ENCODE assay signal across 9 cellular contexts in the genomic region with DNA sequence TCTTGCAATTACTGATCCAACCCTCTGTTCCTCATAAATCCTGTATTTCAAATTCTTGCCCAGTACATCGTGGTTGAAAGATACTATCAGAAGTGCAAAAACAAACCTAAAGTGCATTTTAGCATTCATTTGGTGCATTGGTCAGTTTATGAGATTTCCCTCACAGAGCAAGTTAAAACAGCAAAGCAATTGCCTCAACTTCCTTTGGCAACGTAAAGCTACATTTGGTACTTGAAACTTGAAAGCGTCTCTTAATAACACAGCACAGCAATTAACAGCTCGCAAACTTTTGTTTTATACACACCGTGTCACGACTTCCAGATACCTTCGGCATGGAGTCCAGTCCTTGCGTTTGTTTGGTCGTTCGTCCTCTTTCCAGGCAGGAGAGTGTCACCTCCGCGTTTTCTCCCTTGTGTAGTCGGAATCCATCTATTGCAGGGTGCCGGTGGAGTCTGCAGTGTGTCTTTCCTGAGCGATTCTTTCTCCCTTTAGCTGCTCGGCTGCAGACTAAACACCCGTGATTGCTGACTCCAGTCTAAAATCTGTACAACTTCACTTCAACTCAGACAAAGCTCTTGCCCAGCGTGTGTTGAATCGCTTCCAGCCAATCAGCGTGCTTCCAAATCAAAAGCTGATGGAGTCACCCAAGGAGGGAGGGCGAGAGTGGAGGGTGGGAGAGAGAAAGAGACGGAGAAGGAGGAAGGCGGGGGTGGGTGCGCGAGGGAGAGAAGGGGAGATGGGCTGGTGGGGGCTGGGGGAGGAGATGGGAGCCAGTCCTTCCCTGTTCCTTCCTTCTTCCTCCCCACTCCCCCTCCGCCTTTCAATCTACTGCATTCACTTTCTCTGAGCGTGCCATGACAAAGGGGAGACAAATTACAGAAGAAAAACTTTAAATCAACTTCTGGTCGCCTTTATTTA. TPM values are rescaled to one million over a fixed set of nuclear protein-coding genes. Genes with fewer than 3 reads are reported as not detected.
DNase-seq lines count a peak whose midpoint lies in the region; ATAC-seq and TF ChIP-seq lines count a peak whose summit lies in the region.
"Had no signal": no experiment of that assay in that cellular context is flagged by ENCODE, and none has a peak within 500 bp of the region (broad histone marks: within the 10 kb centered on the region; RNA-seq: fewer than 3 reads in every experiment).

A gene with protein sequence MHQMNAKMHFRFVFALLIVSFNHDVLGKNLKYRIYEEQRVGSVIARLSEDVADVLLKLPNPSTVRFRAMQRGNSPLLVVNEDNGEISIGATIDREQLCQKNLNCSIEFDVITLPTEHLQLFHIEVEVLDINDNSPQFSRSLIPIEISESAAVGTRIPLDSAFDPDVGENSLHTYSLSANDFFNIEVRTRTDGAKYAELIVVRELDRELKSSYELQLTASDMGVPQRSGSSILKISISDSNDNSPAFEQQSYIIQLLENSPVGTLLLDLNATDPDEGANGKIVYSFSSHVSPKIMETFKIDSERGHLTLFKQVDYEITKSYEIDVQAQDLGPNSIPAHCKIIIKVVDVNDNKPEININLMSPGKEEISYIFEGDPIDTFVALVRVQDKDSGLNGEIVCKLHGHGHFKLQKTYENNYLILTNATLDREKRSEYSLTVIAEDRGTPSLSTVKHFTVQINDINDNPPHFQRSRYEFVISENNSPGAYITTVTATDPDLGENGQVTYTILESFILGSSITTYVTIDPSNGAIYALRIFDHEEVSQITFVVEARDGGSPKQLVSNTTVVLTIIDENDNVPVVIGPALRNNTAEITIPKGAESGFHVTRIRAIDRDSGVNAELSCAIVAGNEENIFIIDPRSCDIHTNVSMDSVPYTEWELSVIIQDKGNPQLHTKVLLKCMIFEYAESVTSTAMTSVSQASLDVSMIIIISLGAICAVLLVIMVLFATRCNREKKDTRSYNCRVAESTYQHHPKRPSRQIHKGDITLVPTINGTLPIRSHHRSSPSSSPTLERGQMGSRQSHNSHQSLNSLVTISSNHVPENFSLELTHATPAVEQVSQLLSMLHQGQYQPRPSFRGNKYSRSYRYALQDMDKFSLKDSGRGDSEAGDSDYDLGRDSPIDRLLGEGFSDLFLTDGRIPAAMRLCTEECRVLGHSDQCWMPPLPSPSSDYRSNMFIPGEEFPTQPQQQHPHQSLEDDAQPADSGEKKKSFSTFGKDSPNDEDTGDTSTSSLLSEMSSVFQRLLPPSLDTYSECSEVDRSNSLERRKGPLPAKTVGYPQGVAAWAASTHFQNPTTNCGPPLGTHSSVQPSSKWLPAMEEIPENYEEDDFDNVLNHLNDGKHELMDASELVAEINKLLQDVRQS (minus strand): TSS at position 544 of the 918 bp plus-strand sequence. CDS start 406 bp downstream, at position 138.

- no peak within 1 kb of the TSS for H3K4me3 Mint-ChIP-seq in neural crest cell

- H3K36me3 Mint-ChIP-seq in neural crest cell (ENCODE audit: low read depth): peaks cover 19% of the 10 kb centered on the region

- H3K4me3 ChIP-seq in AG10803 (ENCODE audit: low read length) (peak within 1 kb of the TSS; percentile 90), WI38 (ENCODE audit: low read depth, low read length) (peak within 1 kb of the TSS; percentile 86), foreskin fibroblast (ENCODE audit: low read depth in 1 of 2, low read length in 2 of 2) (peak within 1 kb of the TSS; percentile 73 to 79)
- H3K4me3 ChIP-seq: K562 had no signal

- H3K9me3 Mint-ChIP-seq in neural crest cell: peaks cover 5% of the 10 kb centered on the region

- peaks cover 46% of the 10 kb centered on the region for H3K4me1 Mint-ChIP-seq in neural crest cell

- no peak within 1 kb of the TSS for H3K27ac Mint-ChIP-seq in neural crest cell (ENCODE audit: unreplicated experiment)

- peak; percentile 98 for DNase-seq in AG10803 (ENCODE audit: low read depth)
- DNase-seq in HPDE6-E6E7 (ENCODE audit: extremely low spot score): peak; percentile 62
- DNase-seq in foreskin fibroblast: peak; percentile 96 to 98
- peak; percentile 68 for DNase-seq in neural crest cell (ENCODE audit: low read depth, low spot score)
- no peak for DNase-seq in NCI-H1694 treated with DMSO at 0.1 percent for 48 hours (lab: John Stamatoyannopoulos, UW)
- DNase-seq in HuH-7 (ENCODE audit: low spot score): no peak

- H3K27me3 Mint-ChIP-seq in neural crest cell (ENCODE audit: low read depth): no peaks in the 10 kb centered on the region

- ATAC-seq in GM18868 (IDR thresholded peaks at IDR 0.05; ENCODE audit: unreplicated experiment): peak; percentile 83
- ATAC-seq: K562 had no signal

- TF ChIP-seq CTCF in AG10803 (conservative IDR thresholded peaks at IDR 0.05; ENCODE audit: low read length) (no peak), WI38 (IDR thresholded peaks at IDR 0.05; ENCODE audit: low read depth, low read length) (no peak), foreskin fibroblast (IDR thresholded peaks at IDR 0.05; ENCODE audit: low read depth, low read length) (no peak), neural crest cell (conservative IDR thresholded peaks at IDR 0.05) (no peak)

RNA-seq across cellular contexts. Expression of the gene that starts here (rescaled TPM):
- total RNA-seq in neural crest cell: 65.7 and 67.4 TPM in 2 replicates

Comparison
In these comparisons a context has a peak if more than half of its experiments do, and no peak if none do; other contexts are left out.
1. DNase-seq: peak in AG10803 (single experiment), HPDE6-E6E7 (single experiment), foreskin fibroblast (2 of 2) and neural crest cell (single experiment); none in NCI-H1694 treated with DMSO at 0.1 percent for 48 hours (single experiment) and HuH-7 (single experiment).
2. Peak in every context shown above with its lines, with median percentiles within 50 percentile points of each other: H3K4me3 ChIP-seq.